Comparison of ENCODE assay signal across 8 cellular contexts in the genomic region with DNA sequence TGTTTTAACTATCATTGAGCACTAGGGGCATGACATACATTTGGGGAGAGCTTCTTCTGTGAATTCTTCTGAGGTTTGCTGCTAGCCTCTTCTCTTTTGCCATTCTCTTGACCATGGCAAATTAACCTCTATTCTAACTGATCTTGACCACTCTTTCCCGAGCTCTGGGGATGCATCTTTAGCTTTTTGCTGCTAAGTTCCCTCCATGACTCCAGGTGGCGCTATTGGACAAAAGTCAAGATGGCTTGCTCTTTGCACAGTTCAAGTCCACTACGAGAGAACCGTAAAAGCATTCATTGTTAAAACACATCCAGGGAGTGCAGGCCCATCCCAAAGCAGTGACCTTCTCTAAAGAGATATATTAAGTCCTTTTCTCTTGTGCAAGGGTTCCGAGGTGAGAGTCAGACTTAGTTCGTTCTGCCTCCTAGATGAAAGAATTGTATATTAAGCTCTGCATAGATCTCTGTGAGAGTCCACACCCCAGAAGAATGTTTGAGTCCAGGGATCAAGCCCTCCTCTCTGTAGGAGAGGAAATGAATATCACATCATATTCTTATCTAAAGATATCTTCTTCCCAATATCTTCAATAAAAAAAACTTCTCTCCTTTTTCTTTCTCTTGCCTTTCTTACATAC.
DNase-seq lines count a peak whose midpoint lies in the region; ATAC-seq and TF ChIP-seq lines count a peak whose summit lies in the region.

No MANE protein-coding gene starts in this region.

- peak; percentile 23 for DNase-seq in GDM1 (lab: John Stamatoyannopoulos, UW)
- DNase-seq in NCI-H446 (lab: John Stamatoyannopoulos, UW) = peak; percentile 32 to 82
- DNase-seq in anterior cingulate cortex (lab: John Stamatoyannopoulos, UW) = peak in 32 of 58 donors; percentile 2 to 49 (median 19)
- peak; percentile 63 for DNase-seq in kidney tubule cell (ENCODE audit: low spot score)
- no peak for DNase-seq in naive thymus-derived CD4-positive, alpha-beta T cell

- peaks cover 0 to 17% (median 2%) of the 10 kb centered on the region in 11 donors for H3K9me3 Mint-ChIP-seq in naive thymus-derived CD4-positive, alpha-beta T cell

- H3K27me3 ChIP-seq in naive thymus-derived CD4-positive, alpha-beta T cell (ENCODE audit: control insufficient read depth in 2 of 2, insufficient read depth in 2 of 2, low read length in 2 of 2) = no peaks in the 10 kb centered on the region

- H3K27ac ChIP-seq in naive thymus-derived CD4-positive, alpha-beta T cell (ENCODE audit: low read depth, low read length) = no peak overlapping the region

- intact Hi-C loops in naive thymus-derived CD4-positive, alpha-beta T cell (cut with micrococcal nuclease) = loop anchor here in 1 of 2 donors (5.0 kb wide), 1 partner anchor 1147 kb away; no protein-coding TSS in a partner anchor

- no peaks in the 10 kb centered on the region for H3K36me3 Mint-ChIP-seq in naive thymus-derived CD4-positive, alpha-beta T cell

- CTCF ChIA-PET in naive thymus-derived CD4-positive, alpha-beta T cell (lab: Charles Lee) = no interaction called here

- no peak overlapping the region for H3K4me3 Mint-ChIP-seq in naive thymus-derived CD4-positive, alpha-beta T cell

- H3K36me3 ChIP-seq in naive thymus-derived CD4-positive, alpha-beta T cell (ENCODE audit: control insufficient read depth in 2 of 3, insufficient read depth in 3 of 3, low read length in 3 of 3) = no peaks in the 10 kb centered on the region

- H3K4me1 Mint-ChIP-seq in naive thymus-derived CD4-positive, alpha-beta T cell = no peaks in the 10 kb centered on the region

- ATAC-seq in HG03175 (IDR thresholded peaks at IDR 0.05; ENCODE audit: unreplicated experiment) = peak; percentile 60
- ATAC-seq in GM18505 (IDR thresholded peaks at IDR 0.05; ENCODE audit: unreplicated experiment) = no peak
- no peak for ATAC-seq in HG03571 (IDR thresholded peaks at IDR 0.05; ENCODE audit: unreplicated experiment)
- no peak for ATAC-seq in naive thymus-derived CD4-positive, alpha-beta T cell

- no peaks in the 10 kb centered on the region for H3K4me1 ChIP-seq in naive thymus-derived CD4-positive, alpha-beta T cell (ENCODE audit: control insufficient read depth in 2 of 2, insufficient read depth in 2 of 2, low read length in 2 of 2)

- peaks cover 0 to 4% (median 0%) of the 10 kb centered on the region in 3 experiments for H3K9me3 ChIP-seq in naive thymus-derived CD4-positive, alpha-beta T cell (ENCODE audit: control insufficient read depth in 2 of 3, low read length in 3 of 3)

- no peaks in the 10 kb centered on the region for H3K27me3 Mint-ChIP-seq in naive thymus-derived CD4-positive, alpha-beta T cell

- H3K4me3 ChIP-seq in naive thymus-derived CD4-positive, alpha-beta T cell (ENCODE audit: low read length) = no peak overlapping the region

- POLR2A ChIA-PET in naive thymus-derived CD4-positive, alpha-beta T cell (lab: Charles Lee) = no interaction called here

- TF ChIP-seq POLR2A in GM18505 (IDR thresholded peaks at IDR 0.05; ENCODE audit: borderline replicate concordance, extremely low read depth, insufficient read depth, insufficient read length) = no peak

- no peak overlapping the region for H3K27ac Mint-ChIP-seq in naive thymus-derived CD4-positive, alpha-beta T cell

Comparison
In these comparisons a context has a peak if more than half of its experiments do, and no peak if none do; other contexts are left out.
1. DNase-seq: peak in GDM1 (single experiment), NCI-H446 (2 of 2), anterior cingulate cortex (32 of 58) and kidney tubule cell (single experiment); none in naive thymus-derived CD4-positive, alpha-beta T cell (0 of 9).